Comparison of ENCODE assay signal across 2 cellular contexts in the genomic region with DNA sequence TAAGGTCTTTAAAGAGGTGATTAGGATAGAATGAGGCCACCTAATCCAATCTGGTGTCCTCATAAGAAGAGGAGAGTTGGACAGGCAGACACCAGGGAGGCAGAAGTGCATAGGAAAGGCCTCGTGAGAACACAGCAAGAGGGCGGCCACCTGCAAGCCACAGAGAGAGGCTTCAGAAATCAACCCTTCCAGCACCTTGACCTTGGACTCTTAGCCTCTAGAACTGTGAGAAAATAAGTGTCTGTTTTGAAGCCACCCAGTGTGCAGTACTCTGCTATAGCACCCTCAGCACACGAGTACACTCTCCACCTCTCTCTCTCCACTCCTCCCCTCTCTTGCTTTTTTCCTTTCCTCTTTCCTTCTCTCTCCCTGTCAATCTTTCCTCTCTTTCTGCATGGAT.
TF ChIP-seq lines count a peak whose summit lies in the region.

No MANE protein-coding gene starts in this region.

TF ChIP-seq in HCT116, 20 proteins besides CTCF, POLR2A, EP300 and RAD21 (continued from another document):
- TF ChIP-seq, protein P1, sequence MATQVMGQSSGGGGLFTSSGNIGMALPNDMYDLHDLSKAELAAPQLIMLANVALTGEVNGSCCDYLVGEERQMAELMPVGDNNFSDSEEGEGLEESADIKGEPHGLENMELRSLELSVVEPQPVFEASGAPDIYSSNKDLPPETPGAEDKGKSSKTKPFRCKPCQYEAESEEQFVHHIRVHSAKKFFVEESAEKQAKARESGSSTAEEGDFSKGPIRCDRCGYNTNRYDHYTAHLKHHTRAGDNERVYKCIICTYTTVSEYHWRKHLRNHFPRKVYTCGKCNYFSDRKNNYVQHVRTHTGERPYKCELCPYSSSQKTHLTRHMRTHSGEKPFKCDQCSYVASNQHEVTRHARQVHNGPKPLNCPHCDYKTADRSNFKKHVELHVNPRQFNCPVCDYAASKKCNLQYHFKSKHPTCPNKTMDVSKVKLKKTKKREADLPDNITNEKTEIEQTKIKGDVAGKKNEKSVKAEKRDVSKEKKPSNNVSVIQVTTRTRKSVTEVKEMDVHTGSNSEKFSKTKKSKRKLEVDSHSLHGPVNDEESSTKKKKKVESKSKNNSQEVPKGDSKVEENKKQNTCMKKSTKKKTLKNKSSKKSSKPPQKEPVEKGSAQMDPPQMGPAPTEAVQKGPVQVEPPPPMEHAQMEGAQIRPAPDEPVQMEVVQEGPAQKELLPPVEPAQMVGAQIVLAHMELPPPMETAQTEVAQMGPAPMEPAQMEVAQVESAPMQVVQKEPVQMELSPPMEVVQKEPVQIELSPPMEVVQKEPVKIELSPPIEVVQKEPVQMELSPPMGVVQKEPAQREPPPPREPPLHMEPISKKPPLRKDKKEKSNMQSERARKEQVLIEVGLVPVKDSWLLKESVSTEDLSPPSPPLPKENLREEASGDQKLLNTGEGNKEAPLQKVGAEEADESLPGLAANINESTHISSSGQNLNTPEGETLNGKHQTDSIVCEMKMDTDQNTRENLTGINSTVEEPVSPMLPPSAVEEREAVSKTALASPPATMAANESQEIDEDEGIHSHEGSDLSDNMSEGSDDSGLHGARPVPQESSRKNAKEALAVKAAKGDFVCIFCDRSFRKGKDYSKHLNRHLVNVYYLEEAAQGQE (IDR thresholded peaks at IDR 0.05; ENCODE audit: low read depth): no peak
- no peak for TF ChIP-seq CBX3 (IDR thresholded peaks at IDR 0.05; ENCODE audit: low read depth)
- TF ChIP-seq POLR2AphosphoS5 (IDR thresholded peaks at IDR 0.05; ENCODE audit: low read depth, low read length): no peak
- TF ChIP-seq EZH2phosphoT487 (IDR thresholded peaks at IDR 0.05; ENCODE audit: borderline replicate concordance): no peak
- TF ChIP-seq SIN3A (IDR thresholded peaks at IDR 0.05; ENCODE audit: low read depth): no peak
- TF ChIP-seq, protein P2, sequence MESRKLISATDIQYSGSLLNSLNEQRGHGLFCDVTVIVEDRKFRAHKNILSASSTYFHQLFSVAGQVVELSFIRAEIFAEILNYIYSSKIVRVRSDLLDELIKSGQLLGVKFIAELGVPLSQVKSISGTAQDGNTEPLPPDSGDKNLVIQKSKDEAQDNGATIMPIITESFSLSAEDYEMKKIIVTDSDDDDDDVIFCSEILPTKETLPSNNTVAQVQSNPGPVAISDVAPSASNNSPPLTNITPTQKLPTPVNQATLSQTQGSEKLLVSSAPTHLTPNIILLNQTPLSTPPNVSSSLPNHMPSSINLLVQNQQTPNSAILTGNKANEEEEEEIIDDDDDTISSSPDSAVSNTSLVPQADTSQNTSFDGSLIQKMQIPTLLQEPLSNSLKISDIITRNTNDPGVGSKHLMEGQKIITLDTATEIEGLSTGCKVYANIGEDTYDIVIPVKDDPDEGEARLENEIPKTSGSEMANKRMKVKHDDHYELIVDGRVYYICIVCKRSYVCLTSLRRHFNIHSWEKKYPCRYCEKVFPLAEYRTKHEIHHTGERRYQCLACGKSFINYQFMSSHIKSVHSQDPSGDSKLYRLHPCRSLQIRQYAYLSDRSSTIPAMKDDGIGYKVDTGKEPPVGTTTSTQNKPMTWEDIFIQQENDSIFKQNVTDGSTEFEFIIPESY (IDR thresholded peaks at IDR 0.05; ENCODE audit: extremely low read depth, insufficient replicate concordance, low read length): no peak
- no peak for TF ChIP-seq SRF (IDR thresholded peaks at IDR 0.05; ENCODE audit: low read depth)
- no peak for TF ChIP-seq SP1 (IDR thresholded peaks at IDR 0.05; ENCODE audit: low read depth)
- no peak for TF ChIP-seq JUND (IDR thresholded peaks at IDR 0.05)
- no peak for TF ChIP-seq ZFX (IDR thresholded peaks at IDR 0.05)
TF ChIP-seq in HCT116: peak in this region for 0.

TF ChIP-seq in WTC11, 78 proteins besides CTCF, POLR2A, EP300 and RAD21 (continued from another document):
- TF ChIP-seq, protein P3, sequence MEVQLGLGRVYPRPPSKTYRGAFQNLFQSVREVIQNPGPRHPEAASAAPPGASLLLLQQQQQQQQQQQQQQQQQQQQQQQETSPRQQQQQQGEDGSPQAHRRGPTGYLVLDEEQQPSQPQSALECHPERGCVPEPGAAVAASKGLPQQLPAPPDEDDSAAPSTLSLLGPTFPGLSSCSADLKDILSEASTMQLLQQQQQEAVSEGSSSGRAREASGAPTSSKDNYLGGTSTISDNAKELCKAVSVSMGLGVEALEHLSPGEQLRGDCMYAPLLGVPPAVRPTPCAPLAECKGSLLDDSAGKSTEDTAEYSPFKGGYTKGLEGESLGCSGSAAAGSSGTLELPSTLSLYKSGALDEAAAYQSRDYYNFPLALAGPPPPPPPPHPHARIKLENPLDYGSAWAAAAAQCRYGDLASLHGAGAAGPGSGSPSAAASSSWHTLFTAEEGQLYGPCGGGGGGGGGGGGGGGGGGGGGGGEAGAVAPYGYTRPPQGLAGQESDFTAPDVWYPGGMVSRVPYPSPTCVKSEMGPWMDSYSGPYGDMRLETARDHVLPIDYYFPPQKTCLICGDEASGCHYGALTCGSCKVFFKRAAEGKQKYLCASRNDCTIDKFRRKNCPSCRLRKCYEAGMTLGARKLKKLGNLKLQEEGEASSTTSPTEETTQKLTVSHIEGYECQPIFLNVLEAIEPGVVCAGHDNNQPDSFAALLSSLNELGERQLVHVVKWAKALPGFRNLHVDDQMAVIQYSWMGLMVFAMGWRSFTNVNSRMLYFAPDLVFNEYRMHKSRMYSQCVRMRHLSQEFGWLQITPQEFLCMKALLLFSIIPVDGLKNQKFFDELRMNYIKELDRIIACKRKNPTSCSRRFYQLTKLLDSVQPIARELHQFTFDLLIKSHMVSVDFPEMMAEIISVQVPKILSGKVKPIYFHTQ (CRISPR knock-in tag; IDR thresholded peaks at IDR 0.05): no peak
- TF ChIP-seq EMX1 (CRISPR knock-in tag; IDR thresholded peaks at IDR 0.05): no peak
- TF ChIP-seq, protein P4, sequence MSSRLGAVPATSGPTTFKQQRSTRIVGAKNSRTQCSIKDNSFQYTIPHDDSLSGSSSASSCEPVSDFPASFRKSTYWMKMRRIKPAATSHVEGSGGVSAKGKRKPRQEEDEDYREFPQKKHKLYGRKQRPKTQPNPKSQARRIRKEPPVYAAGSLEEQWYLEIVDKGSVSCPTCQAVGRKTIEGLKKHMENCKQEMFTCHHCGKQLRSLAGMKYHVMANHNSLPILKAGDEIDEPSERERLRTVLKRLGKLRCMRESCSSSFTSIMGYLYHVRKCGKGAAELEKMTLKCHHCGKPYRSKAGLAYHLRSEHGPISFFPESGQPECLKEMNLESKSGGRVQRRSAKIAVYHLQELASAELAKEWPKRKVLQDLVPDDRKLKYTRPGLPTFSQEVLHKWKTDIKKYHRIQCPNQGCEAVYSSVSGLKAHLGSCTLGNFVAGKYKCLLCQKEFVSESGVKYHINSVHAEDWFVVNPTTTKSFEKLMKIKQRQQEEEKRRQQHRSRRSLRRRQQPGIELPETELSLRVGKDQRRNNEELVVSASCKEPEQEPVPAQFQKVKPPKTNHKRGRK (CRISPR knock-in tag; IDR thresholded peaks at IDR 0.05; ENCODE audit: borderline replicate concordance): no peak
- TF ChIP-seq, protein P5, sequence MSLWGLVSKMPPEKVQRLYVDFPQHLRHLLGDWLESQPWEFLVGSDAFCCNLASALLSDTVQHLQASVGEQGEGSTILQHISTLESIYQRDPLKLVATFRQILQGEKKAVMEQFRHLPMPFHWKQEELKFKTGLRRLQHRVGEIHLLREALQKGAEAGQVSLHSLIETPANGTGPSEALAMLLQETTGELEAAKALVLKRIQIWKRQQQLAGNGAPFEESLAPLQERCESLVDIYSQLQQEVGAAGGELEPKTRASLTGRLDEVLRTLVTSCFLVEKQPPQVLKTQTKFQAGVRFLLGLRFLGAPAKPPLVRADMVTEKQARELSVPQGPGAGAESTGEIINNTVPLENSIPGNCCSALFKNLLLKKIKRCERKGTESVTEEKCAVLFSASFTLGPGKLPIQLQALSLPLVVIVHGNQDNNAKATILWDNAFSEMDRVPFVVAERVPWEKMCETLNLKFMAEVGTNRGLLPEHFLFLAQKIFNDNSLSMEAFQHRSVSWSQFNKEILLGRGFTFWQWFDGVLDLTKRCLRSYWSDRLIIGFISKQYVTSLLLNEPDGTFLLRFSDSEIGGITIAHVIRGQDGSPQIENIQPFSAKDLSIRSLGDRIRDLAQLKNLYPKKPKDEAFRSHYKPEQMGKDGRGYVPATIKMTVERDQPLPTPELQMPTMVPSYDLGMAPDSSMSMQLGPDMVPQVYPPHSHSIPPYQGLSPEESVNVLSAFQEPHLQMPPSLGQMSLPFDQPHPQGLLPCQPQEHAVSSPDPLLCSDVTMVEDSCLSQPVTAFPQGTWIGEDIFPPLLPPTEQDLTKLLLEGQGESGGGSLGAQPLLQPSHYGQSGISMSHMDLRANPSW (CRISPR knock-in tag; conservative IDR thresholded peaks at IDR 0.05; ENCODE audit: low read depth): no peak
- TF ChIP-seq, protein P6, sequence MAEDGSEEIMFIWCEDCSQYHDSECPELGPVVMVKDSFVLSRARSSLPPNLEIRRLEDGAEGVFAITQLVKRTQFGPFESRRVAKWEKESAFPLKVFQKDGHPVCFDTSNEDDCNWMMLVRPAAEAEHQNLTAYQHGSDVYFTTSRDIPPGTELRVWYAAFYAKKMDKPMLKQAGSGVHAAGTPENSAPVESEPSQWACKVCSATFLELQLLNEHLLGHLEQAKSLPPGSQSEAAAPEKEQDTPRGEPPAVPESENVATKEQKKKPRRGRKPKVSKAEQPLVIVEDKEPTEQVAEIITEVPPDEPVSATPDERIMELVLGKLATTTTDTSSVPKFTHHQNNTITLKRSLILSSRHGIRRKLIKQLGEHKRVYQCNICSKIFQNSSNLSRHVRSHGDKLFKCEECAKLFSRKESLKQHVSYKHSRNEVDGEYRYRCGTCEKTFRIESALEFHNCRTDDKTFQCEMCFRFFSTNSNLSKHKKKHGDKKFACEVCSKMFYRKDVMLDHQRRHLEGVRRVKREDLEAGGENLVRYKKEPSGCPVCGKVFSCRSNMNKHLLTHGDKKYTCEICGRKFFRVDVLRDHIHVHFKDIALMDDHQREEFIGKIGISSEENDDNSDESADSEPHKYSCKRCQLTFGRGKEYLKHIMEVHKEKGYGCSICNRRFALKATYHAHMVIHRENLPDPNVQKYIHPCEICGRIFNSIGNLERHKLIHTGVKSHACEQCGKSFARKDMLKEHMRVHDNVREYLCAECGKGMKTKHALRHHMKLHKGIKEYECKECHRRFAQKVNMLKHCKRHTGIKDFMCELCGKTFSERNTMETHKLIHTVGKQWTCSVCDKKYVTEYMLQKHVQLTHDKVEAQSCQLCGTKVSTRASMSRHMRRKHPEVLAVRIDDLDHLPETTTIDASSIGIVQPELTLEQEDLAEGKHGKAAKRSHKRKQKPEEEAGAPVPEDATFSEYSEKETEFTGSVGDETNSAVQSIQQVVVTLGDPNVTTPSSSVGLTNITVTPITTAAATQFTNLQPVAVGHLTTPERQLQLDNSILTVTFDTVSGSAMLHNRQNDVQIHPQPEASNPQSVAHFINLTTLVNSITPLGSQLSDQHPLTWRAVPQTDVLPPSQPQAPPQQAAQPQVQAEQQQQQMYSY (CRISPR knock-in tag; IDR thresholded peaks at IDR 0.05): no peak
- TF ChIP-seq FOXJ3 (CRISPR knock-in tag; IDR thresholded peaks at IDR 0.05; ENCODE audit: borderline replicate concordance): no peak
- TF ChIP-seq, protein P7, sequence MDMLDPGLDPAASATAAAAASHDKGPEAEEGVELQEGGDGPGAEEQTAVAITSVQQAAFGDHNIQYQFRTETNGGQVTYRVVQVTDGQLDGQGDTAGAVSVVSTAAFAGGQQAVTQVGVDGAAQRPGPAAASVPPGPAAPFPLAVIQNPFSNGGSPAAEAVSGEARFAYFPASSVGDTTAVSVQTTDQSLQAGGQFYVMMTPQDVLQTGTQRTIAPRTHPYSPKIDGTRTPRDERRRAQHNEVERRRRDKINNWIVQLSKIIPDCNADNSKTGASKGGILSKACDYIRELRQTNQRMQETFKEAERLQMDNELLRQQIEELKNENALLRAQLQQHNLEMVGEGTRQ (CRISPR knock-in tag; IDR thresholded peaks at IDR 0.05): no peak
- TF ChIP-seq, protein P8, sequence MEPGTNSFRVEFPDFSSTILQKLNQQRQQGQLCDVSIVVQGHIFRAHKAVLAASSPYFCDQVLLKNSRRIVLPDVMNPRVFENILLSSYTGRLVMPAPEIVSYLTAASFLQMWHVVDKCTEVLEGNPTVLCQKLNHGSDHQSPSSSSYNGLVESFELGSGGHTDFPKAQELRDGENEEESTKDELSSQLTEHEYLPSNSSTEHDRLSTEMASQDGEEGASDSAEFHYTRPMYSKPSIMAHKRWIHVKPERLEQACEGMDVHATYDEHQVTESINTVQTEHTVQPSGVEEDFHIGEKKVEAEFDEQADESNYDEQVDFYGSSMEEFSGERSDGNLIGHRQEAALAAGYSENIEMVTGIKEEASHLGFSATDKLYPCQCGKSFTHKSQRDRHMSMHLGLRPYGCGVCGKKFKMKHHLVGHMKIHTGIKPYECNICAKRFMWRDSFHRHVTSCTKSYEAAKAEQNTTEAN (CRISPR knock-in tag; IDR thresholded peaks at IDR 0.05): no peak
- no peak for TF ChIP-seq KAT7 (CRISPR knock-in tag; IDR thresholded peaks at IDR 0.05; ENCODE audit: borderline replicate concordance)
- TF ChIP-seq, protein P9, sequence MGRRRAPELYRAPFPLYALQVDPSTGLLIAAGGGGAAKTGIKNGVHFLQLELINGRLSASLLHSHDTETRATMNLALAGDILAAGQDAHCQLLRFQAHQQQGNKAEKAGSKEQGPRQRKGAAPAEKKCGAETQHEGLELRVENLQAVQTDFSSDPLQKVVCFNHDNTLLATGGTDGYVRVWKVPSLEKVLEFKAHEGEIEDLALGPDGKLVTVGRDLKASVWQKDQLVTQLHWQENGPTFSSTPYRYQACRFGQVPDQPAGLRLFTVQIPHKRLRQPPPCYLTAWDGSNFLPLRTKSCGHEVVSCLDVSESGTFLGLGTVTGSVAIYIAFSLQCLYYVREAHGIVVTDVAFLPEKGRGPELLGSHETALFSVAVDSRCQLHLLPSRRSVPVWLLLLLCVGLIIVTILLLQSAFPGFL (CRISPR knock-in tag; IDR thresholded peaks at IDR 0.05; ENCODE audit: borderline replicate concordance): no peak
- no peak for TF ChIP-seq RELA (CRISPR knock-in tag; IDR thresholded peaks at IDR 0.05; ENCODE audit: borderline replicate concordance)
